Comparison of ENCODE assay signal across 1 cellular context in genomic region chr2:148643998-148644884, GRCh38.
TF ChIP-seq lines count a peak whose summit lies in the region.

Gene EPC2, plus strand, starts transcription at chr2:148644751. Its CDS starts 267 bp downstream, at chr2:148645018.

TF ChIP-seq in HepG2, 621 proteins besides CTCF, POLR2A, EP300 and RAD21 (continued from another document and continues in another):
- TF ChIP-seq ZXDC (CRISPR knock-in tag; IDR thresholded peaks at IDR 0.05) (no peak), ZNF790 (CRISPR knock-in tag; IDR thresholded peaks at IDR 0.05; ENCODE audit: borderline replicate concordance) (no peak; the same call in 1 of the 2 replicates), ZBTB2 (CRISPR knock-in tag; IDR thresholded peaks at IDR 0.05; ENCODE audit: low read depth) (peak; percentile 71), ZBTB34 (CRISPR knock-in tag; IDR thresholded peaks at IDR 0.05) (no peak), SP2 (CRISPR knock-in tag; IDR thresholded peaks at IDR 0.05) (no peak), SRSF9 (IDR thresholded peaks at IDR 0.05; ENCODE audit: borderline replicate concordance, insufficient read depth, low read depth, low read length, poor library complexity, severe bottlenecking) (no peak), ZNF770 (CRISPR knock-in tag; IDR thresholded peaks at IDR 0.05) (peak; percentile 52; the same call in 1 of the 2 replicates), ZNF570 (CRISPR knock-in tag; IDR thresholded peaks at IDR 0.05; ENCODE audit: borderline replicate concordance) (no peak), ZBTB1 (CRISPR knock-in tag; IDR thresholded peaks at IDR 0.05; ENCODE audit: borderline replicate concordance) (no peak), HIC2 (CRISPR knock-in tag; IDR thresholded peaks at IDR 0.05; ENCODE audit: low read depth) (0 out of 2 replicates have a peak, but pooled peaks have one; percentile 24), ZKSCAN5 (CRISPR knock-in tag; IDR thresholded peaks at IDR 0.05) (no peak), MYC (CRISPR knock-in tag; IDR thresholded peaks at IDR 0.05; ENCODE audit: borderline replicate concordance) (peak; percentile 56; the same call in 1 of the 2 replicates), ARHGAP35 (CRISPR knock-in tag; IDR thresholded peaks at IDR 0.05; ENCODE audit: borderline replicate concordance) (no peak), TFDP2 (CRISPR knock-in tag; IDR thresholded peaks at IDR 0.05) (peak; percentile 48), ZNF253 (CRISPR knock-in tag; IDR thresholded peaks at IDR 0.05; ENCODE audit: borderline replicate concordance) (peak; percentile 54; the same call in 1 of the 2 replicates), ZBTB3 (CRISPR knock-in tag; IDR thresholded peaks at IDR 0.05; ENCODE audit: borderline replicate concordance, low read depth) (no peak), ZNF773 (CRISPR knock-in tag; IDR thresholded peaks at IDR 0.05; ENCODE audit: borderline replicate concordance) (no peak; the same call in 1 of the 2 replicates), PTBP1 (IDR thresholded peaks at IDR 0.05; ENCODE audit: low read depth, low read length, poor library complexity, severe bottlenecking) (no peak), ZFP36L1 (CRISPR knock-in tag; IDR thresholded peaks at IDR 0.05) (peak; percentile 12; the same call in 1 of the 2 replicates), ZNF567 (CRISPR knock-in tag; IDR thresholded peaks at IDR 0.05; ENCODE audit: borderline replicate concordance) (no peak), HHEX (CRISPR knock-in tag; IDR thresholded peaks at IDR 0.05) (no peak), ZNF124 (CRISPR knock-in tag; IDR thresholded peaks at IDR 0.05) (no peak), ZNF646 (CRISPR knock-in tag; IDR thresholded peaks at IDR 0.05) (no peak), SAFB2 (CRISPR knock-in tag; IDR thresholded peaks at IDR 0.05; ENCODE audit: borderline replicate concordance, low read depth) (peak; percentile 92), EZH2 (conservative IDR thresholded peaks at IDR 0.05; ENCODE audit: low read depth, low read length) (no peak), ZNF597 (CRISPR knock-in tag; IDR thresholded peaks at IDR 0.05) (no peak), ZNF446 (CRISPR knock-in tag; IDR thresholded peaks at IDR 0.05) (no peak), HNF4A (CRISPR knock-in tag; IDR thresholded peaks at IDR 0.05) (peak; percentile 39), CBX5 (CRISPR knock-in tag; IDR thresholded peaks at IDR 0.05; ENCODE audit: borderline replicate concordance) (no peak), FOSL1 (CRISPR knock-in tag; IDR thresholded peaks at IDR 0.05; ENCODE audit: borderline replicate concordance) (no peak), ZNF737 (CRISPR knock-in tag; IDR thresholded peaks at IDR 0.05; ENCODE audit: borderline replicate concordance) (no peak), DDIT3 (CRISPR knock-in tag; IDR thresholded peaks at IDR 0.05) (no peak), PHF5A (CRISPR knock-in tag; IDR thresholded peaks at IDR 0.05; ENCODE audit: low read depth, unreplicated experiment) (peak; percentile 18), ZNF629 (CRISPR knock-in tag; conservative IDR thresholded peaks at IDR 0.05) (no peak), RFXAP (CRISPR knock-in tag; IDR thresholded peaks at IDR 0.05; ENCODE audit: borderline replicate concordance) (no peak), ZFYVE20 (CRISPR knock-in tag; IDR thresholded peaks at IDR 0.05; ENCODE audit: borderline replicate concordance, low read depth) (no peak), ZNF205 (CRISPR knock-in tag; IDR thresholded peaks at IDR 0.05) (no peak), MAX (IDR thresholded peaks at IDR 0.05) (peak; percentile 62; the same call in 1 of the 2 replicates), KDM2A (CRISPR knock-in tag; IDR thresholded peaks at IDR 0.05; ENCODE audit: borderline replicate concordance, low read depth) (no peak; the same call in 1 of the 2 replicates)
